ENCODE assay signal across 17 cellular contexts in genomic region chr14:76928301-76928700, GRCh38.
DNase-seq lines count a peak whose midpoint lies in the region; ATAC-seq and TF ChIP-seq lines count a peak whose summit lies in the region.
"Had no signal": no experiment of that assay in that cellular context is flagged by ENCODE, and none has a peak within 500 bp of the region (broad histone marks: within the 10 kb centered on the region; RNA-seq: fewer than 3 reads in every experiment).

No MANE protein-coding gene starts in this region.

- H3K9me3 Mint-ChIP-seq in T-helper 2 cell treated with Interferon-gamma antibody and Interleukin-4, amounts not matched to agents 5 μg/mL and 100 μg/mL, for 36 hours: no peaks in the 10 kb centered on the region
- H3K9me3 Mint-ChIP-seq: activated B cell treated with CpG ODN at 0.5 μM for 24 hours had no signal

- H3K9ac ChIP-seq in duodenal mucosa (ENCODE audit: low read depth in 1 of 2, low read length in 2 of 2) (no peak overlapping the region), parathyroid adenoma (no peak overlapping the region)

- ATAC-seq in HG03159 (IDR thresholded peaks at IDR 0.05; ENCODE audit: unreplicated experiment): no peak
- ATAC-seq: left colon had no signal

- H3K9me3 ChIP-seq in KOPT-K1 (ENCODE audit: insufficient read depth, low read length, poor library complexity, severe bottlenecking): no peaks in the 10 kb centered on the region
- no peaks in the 10 kb centered on the region for H3K9me3 ChIP-seq in duodenal mucosa (ENCODE audit: control insufficient read depth in 1 of 2, low read length in 2 of 2)
- no peaks in the 10 kb centered on the region for H3K9me3 ChIP-seq in parathyroid adenoma (ENCODE audit: control insufficient read depth, low read length)
- H3K9me3 ChIP-seq: right atrium auricular region had no signal

- peak overlapping the region; percentile 13 for H3K4me2 ChIP-seq in parathyroid adenoma (ENCODE audit: low read length)

- H3K27ac Mint-ChIP-seq in T-helper 2 cell treated with Interferon-gamma antibody and Interleukin-4, amounts not matched to agents 5 μg/mL and 100 μg/mL, for 36 hours: peak overlapping the region; percentile 45
- H3K27ac Mint-ChIP-seq: activated B cell treated with CpG ODN at 0.5 μM for 24 hours had no signal

- no peak for DNase-seq in T-helper 2 cell treated with Interferon-gamma antibody and Interleukin-4, amounts not matched to agents 5 μg/mL and 100 μg/mL, for 36 hours (ENCODE audit: low spot score)
- DNase-seq in T-helper 2 cell (no peak), NCI-H187 treated with DMSO at 0.1 percent for 48 hours (lab: John Stamatoyannopoulos, UW) (no peak)
- DNase-seq in activated T-cell treated with anti-CD3 and anti-CD28 coated beads, Interleukin-2, amount 50 U/mL, for 1 hour: no peak
- DNase-seq: activated B cell treated with CpG ODN at 0.5 μM for 24 hours; activated T-cell treated with anti-CD3 and anti-CD28 coated beads for 4 hours; amniotic stem cell; cortex of kidney; left colon; NCI-H2029 treated with DMSO at 0.1 percent for 48 hours; stimulated activated CD4-positive, alpha-beta T cell treated with anti-CD3 and anti-CD28 coated beads, Interleukin-2, amount 100 ng/mL, for 24 hours had no signal

- peak overlapping the region; percentile 41 for H3K4me3 Mint-ChIP-seq in T-helper 2 cell treated with Interferon-gamma antibody and Interleukin-4, amounts not matched to agents 5 μg/mL and 100 μg/mL, for 36 hours
- H3K4me3 Mint-ChIP-seq: activated B cell treated with CpG ODN at 0.5 μM for 24 hours had no signal

- H3K4me3 ChIP-seq in duodenal mucosa (ENCODE audit: low read depth in 1 of 2, low read length in 2 of 2) (no peak overlapping the region), parathyroid adenoma (ENCODE audit: low read depth, low read length) (no peak overlapping the region)
- H3K4me3 ChIP-seq: right atrium auricular region had no signal

- H3K27ac ChIP-seq in KOPT-K1 (ENCODE audit: low read depth, low read length, poor library complexity, severe bottlenecking) (peak overlapping the region; percentile 64), duodenal mucosa (ENCODE audit: low read depth, low read length) (peak overlapping the region; percentile 11), parathyroid adenoma (peak overlapping the region; percentile 92)
- H3K27ac ChIP-seq: HL-60 had no signal

- peak overlapping the region; percentile 69 for H2AFZ ChIP-seq in parathyroid adenoma

- H3K27me3 ChIP-seq in duodenal mucosa (ENCODE audit: control insufficient read depth in 1 of 2, insufficient read depth in 2 of 2, low read length in 2 of 2) (no peaks in the 10 kb centered on the region), parathyroid adenoma (ENCODE audit: control insufficient read depth, insufficient read depth, low read length) (no peaks in the 10 kb centered on the region)
- H3K27me3 ChIP-seq: right atrium auricular region had no signal

- H3K4me1 Mint-ChIP-seq in T-helper 2 cell treated with Interferon-gamma antibody and Interleukin-4, amounts not matched to agents 5 μg/mL and 100 μg/mL, for 36 hours (ENCODE audit: low read depth): peaks cover 74% of the 10 kb centered on the region

- H3K79me2 ChIP-seq in parathyroid adenoma: no peaks in the 10 kb centered on the region

- peaks cover under 1 to 7% of the 10 kb centered on the region in 2 donors for H3K4me1 ChIP-seq in duodenal mucosa (ENCODE audit: control insufficient read depth in 1 of 2, insufficient read depth in 2 of 2, low read length in 2 of 2)
- peaks cover 79% of the 10 kb centered on the region for H3K4me1 ChIP-seq in parathyroid adenoma

- H3K36me3 Mint-ChIP-seq in T-helper 2 cell treated with Interferon-gamma antibody and Interleukin-4, amounts not matched to agents 5 μg/mL and 100 μg/mL, for 36 hours (ENCODE audit: low read depth): no peaks in the 10 kb centered on the region

- no peaks in the 10 kb centered on the region for H3K27me3 Mint-ChIP-seq in T-helper 2 cell treated with Interferon-gamma antibody and Interleukin-4, amounts not matched to agents 5 μg/mL and 100 μg/mL, for 36 hours (ENCODE audit: low read depth)

- TF ChIP-seq CTCF in parathyroid adenoma (IDR thresholded peaks at IDR 0.05): no peak

- H3K36me3 ChIP-seq in KOPT-K1 (ENCODE audit: insufficient read depth, low read length) (no peaks in the 10 kb centered on the region), duodenal mucosa (ENCODE audit: control insufficient read depth in 1 of 2, insufficient read depth in 2 of 2, low read length in 2 of 2) (no peaks in the 10 kb centered on the region), parathyroid adenoma (ENCODE audit: control insufficient read depth, insufficient read depth, low read length) (no peaks in the 10 kb centered on the region)
- H3K36me3 ChIP-seq: right atrium auricular region had no signal

Comparison
In these comparisons a context has a peak if more than half of its experiments do, and no peak if none do; other contexts are left out.
1. H3K27ac ChIP-seq: peak in every context shown above with its lines; median percentile 92 in parathyroid adenoma; 64 in KOPT-K1; 11 in duodenal mucosa.